Comparison of ENCODE assay signal across 8 cellular contexts in the genomic region with DNA sequence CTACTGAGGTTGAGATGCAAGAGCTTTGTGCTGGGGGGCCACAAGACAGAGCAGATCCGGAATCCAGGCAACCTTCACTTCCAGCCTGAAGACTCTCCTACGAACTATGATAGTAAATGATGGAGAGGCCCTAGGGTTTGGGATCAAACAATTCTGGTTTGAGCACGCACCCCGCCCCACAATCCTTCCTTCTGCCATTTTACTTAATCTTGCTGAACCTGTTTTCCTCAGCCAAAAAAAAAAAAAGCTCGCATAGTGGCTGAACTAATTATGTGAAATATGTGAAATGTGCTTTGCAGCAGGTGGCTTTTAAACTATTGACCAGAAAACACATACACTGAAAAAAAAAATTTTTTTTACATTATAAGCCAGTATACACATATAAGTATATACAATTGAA. TPM values are rescaled to one million over a fixed set of nuclear protein-coding genes. Genes with fewer than 3 reads are reported as not detected.
A peak's percentile ranks its signal among the peaks of the same experiment; 100 is the strongest.
DNase-seq lines count a peak whose midpoint lies in the region; ATAC-seq and TF ChIP-seq lines count a peak whose summit lies in the region.

No MANE protein-coding gene starts in this region.

- no peak for ATAC-seq in GM19395 (IDR thresholded peaks at IDR 0.05; ENCODE audit: unreplicated experiment)
- no peak for ATAC-seq in HG03097 (IDR thresholded peaks at IDR 0.05; ENCODE audit: low FRiP score, unreplicated experiment)

- H3K27me3 ChIP-seq in GM06990 (replicated peaks; ENCODE audit: control insufficient read depth, insufficient read depth, low read length), result no peaks in the 10 kb centered on the region
- no peaks in the 10 kb centered on the region for H3K27me3 ChIP-seq in Peyer's patch
- H3K27me3 ChIP-seq in esophagus squamous epithelium, result no peaks in the 10 kb centered on the region
- H3K27me3 ChIP-seq in rectal smooth muscle tissue (ENCODE audit: control insufficient read depth, insufficient read depth, low read length), result no peaks in the 10 kb centered on the region

- TF ChIP-seq POLR2A in Peyer's patch (IDR thresholded peaks at IDR 0.05) (no peak), esophagus squamous epithelium (IDR thresholded peaks at IDR 0.05) (no peak)

- H3K4me1 ChIP-seq in Peyer's patch, result peaks cover 0 to 17% (median 12%) of the 10 kb centered on the region in 4 donors
- peaks cover 4 to 32% (median 17%) of the 10 kb centered on the region in 3 donors for H3K4me1 ChIP-seq in esophagus squamous epithelium
- peaks cover 6% of the 10 kb centered on the region for H3K4me1 ChIP-seq in rectal smooth muscle tissue (ENCODE audit: control insufficient read depth, insufficient read depth, low read length)

- H3K9ac ChIP-seq in rectal smooth muscle tissue (ENCODE audit: low read length), result no peak overlapping the region

- H3K27ac ChIP-seq in Peyer's patch (peak overlapping the region in 2 of 4 donors; percentile 78 to 90), esophagus squamous epithelium (peak overlapping the region; percentile 40 to 95 (median 92)), rectal smooth muscle tissue (ENCODE audit: low read depth, low read length) (no peak overlapping the region)

- 37 to 56% methylated on average over 5 of the region's 5 CpGs for WGBS in esophagus squamous epithelium, 2 donors

- peak overlapping the region; percentile 80 for H3K4me3 ChIP-seq in GM06990 (replicated peaks; ENCODE audit: low read depth, low read length)
- peak overlapping the region in 3 of 4 donors; percentile 64 to 80 (median 79) for H3K4me3 ChIP-seq in Peyer's patch
- peak overlapping the region; percentile 53 to 98 (median 76) for H3K4me3 ChIP-seq in esophagus squamous epithelium
- peak overlapping the region; percentile 75 for H3K4me3 ChIP-seq in rectal smooth muscle tissue (ENCODE audit: low read length)

- TF ChIP-seq CTCF in GM06990 (IDR thresholded peaks at IDR 0.05; ENCODE audit: insufficient read depth, low read length, poor library complexity, severe bottlenecking) (no peak), Peyer's patch (IDR thresholded peaks at IDR 0.05) (no peak), esophagus squamous epithelium (IDR thresholded peaks at IDR 0.05) (no peak)

- intact Hi-C loops in esophagus squamous epithelium (cut with DNase I), result no loop called here

- H3K36me3 ChIP-seq in GM06990 (ENCODE audit: control insufficient read depth, insufficient read depth, low read length) (peaks cover 3% of the 10 kb centered on the region), Peyer's patch (no peaks in the 10 kb centered on the region), esophagus squamous epithelium (peaks cover 0 to 17% (median 0%) of the 10 kb centered on the region in 3 donors), rectal smooth muscle tissue (ENCODE audit: control insufficient read depth, insufficient read depth, low read length) (no peaks in the 10 kb centered on the region)

- no peaks in the 10 kb centered on the region for H3K9me3 ChIP-seq in Peyer's patch
- H3K9me3 ChIP-seq in esophagus squamous epithelium, result no peaks in the 10 kb centered on the region

- no peak for DNase-seq in GM06990 (ENCODE audit: extremely low read depth, insufficient read length)
- no peak for DNase-seq in Peyer's patch
- DNase-seq in esophagus squamous epithelium (lab: John Stamatoyannopoulos, UW), result no peak
- DNase-seq in DMS114 treated with DMSO at 0.1 percent for 48 hours (lab: John Stamatoyannopoulos, UW; ENCODE audit: unreplicated experiment), result no peak
- DNase-seq in C1 segment of cervical spinal cord (lab: John Stamatoyannopoulos, UW), result no peak

RNA-seq across cellular contexts. Expression of a gene that starts 0.7 kb away (rescaled TPM):
- total RNA-seq in Peyer's patch (100 to 1,000 TPM in 2 of 4 donors, 10 to 100 TPM in 2; 50.8 to 119 (median 102) TPM), esophagus squamous epithelium (10 to 100 TPM; 14.3 to 27.5 (median 15.7) TPM)

RNA-seq across cellular contexts. Expression of a gene that starts 17.0 kb away (rescaled TPM):
- total RNA-seq in Peyer's patch (10 to 100 TPM; 27.7 to 42.4 (median 33.7) TPM), esophagus squamous epithelium (10 to 100 TPM; 55.9 to 86.2 (median 62.8) TPM)

RNA-seq across cellular contexts. Expression of a gene that starts 23.0 kb away (rescaled TPM):
- total RNA-seq in Peyer's patch (not detected), esophagus squamous epithelium (1 to 10 TPM in 1 of 4 donors, under 1 TPM in 1, not detected in 2; 0.38 to 1.6 TPM)

RNA-seq across cellular contexts. Expression of a gene that starts 45.0 kb away (rescaled TPM):
- total RNA-seq in Peyer's patch (1 to 10 TPM in 1 of 4 donors, not detected in 3; 2.3 TPM), esophagus squamous epithelium (not detected)
